ENCODE assay signal across 29 cellular contexts in the genomic region with DNA sequence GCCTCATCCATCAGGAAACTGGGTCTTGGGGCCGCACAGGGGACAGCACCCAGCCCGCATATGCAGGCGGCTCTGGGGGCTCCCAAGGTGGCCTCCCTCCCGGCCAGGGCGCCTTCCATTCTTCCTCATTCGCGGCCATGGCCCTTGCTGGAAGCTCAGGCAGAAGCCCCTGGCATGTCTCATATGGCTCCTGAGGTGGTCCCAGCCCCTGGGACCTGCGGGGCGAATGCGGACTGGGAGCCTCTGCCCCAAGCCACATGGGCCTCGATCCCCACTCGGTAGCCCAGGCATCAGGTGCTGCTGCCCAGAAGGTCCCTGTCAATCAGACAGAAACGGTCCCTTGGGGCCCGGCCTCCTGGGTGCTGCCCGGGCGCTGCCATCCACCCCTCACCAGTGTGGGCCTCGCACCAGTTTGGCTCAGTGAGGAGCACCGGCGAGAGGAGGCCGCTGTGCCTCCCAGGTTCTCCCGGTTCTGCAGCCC.
"Had no signal": no experiment of that assay in that cellular context is flagged by ENCODE, and none has a peak within 500 bp of the region (broad histone marks: within the 10 kb centered on the region; RNA-seq: fewer than 3 reads in every experiment).

No MANE protein-coding gene starts in this region.

- H3K9ac ChIP-seq: SK-N-SH had no signal

- H3K27ac Mint-ChIP-seq: activated CD4-positive, alpha-beta memory T cell treated with anti-CD3 and anti-CD28 coated beads, Interleukin-2, amount 10 ng/mL, durations not matched to agents 7 days and 5 days; activated naive CD4-positive, alpha-beta T cell treated with anti-CD3 and anti-CD28 coated beads for 36 hours; activated naive CD8-positive, alpha-beta T cell; activated T-helper 17 cell treated with anti-CD3 and anti-CD28 coated beads, Interleukin-2, amount 50 U/mL, for 72 hours; brain had no signal

- DNase-seq: activated CD4-positive, alpha-beta memory T cell treated with anti-CD3 and anti-CD28 coated beads, Interleukin-2, amount 10 ng/mL, durations not matched to agents 7 days and 5 days; activated CD4-positive, alpha-beta T cell treated with anti-CD3 and anti-CD28 coated beads, Interleukin-2, amount 50 U/mL, for 1 hour; activated CD4-positive, CD25-positive, alpha-beta regulatory T cell; activated gamma-delta T cell; activated naive CD4-positive, alpha-beta T cell treated with anti-CD3 and anti-CD28 coated beads for 36 hours; activated T-cell treated with anti-CD3 and anti-CD28 coated beads, Interleukin-2, amount 50 U/mL, for 48 hours; amygdala; Karpas-422; MM.1S; NCI-H1105; NCI-H1436; NCI-H1694 treated with DMSO at 0.1 percent for 48 hours; NCI-H2029 treated with DMSO at 0.1 percent for 48 hours; NCI-H510A treated with DMSO at 0.1 percent for 48 hours; NCI-H69; NK-92 treated with Interleukin-12 subunit alpha and Interleukin-12 subunit beta, amount 100 ng/mL, for 24 hours; OCI-M1; Right ventricle myocardium superior; SJCRH30; SK-N-SH; T-helper 1 cell had no signal

- ATAC-seq: activated T-helper 17 cell treated with anti-CD3 and anti-CD28 coated beads, Interleukin-2, amount 50 U/mL, for 72 hours; Panc1 had no signal

- H3K36me3 Mint-ChIP-seq: activated naive CD8-positive, alpha-beta T cell; brain had no signal

- H3K27me3 Mint-ChIP-seq: activated CD4-positive, alpha-beta memory T cell treated with anti-CD3 and anti-CD28 coated beads, Interleukin-2, amount 10 ng/mL, durations not matched to agents 7 days and 5 days; activated naive CD8-positive, alpha-beta T cell; activated T-helper 17 cell treated with anti-CD3 and anti-CD28 coated beads, Interleukin-2, amount 50 U/mL, for 72 hours; brain; central memory CD8-positive, alpha-beta T cell had no signal

- H3K36me3 ChIP-seq: SJCRH30 had no signal

- H3K4me3 ChIP-seq: SJCRH30 had no signal

- FAIRE-seq: astrocyte had no signal

- H3K4me2 ChIP-seq: SK-N-SH had no signal

- H3K4me1 Mint-ChIP-seq: activated CD4-positive, alpha-beta memory T cell treated with anti-CD3 and anti-CD28 coated beads, Interleukin-2, amount 10 ng/mL, durations not matched to agents 7 days and 5 days; activated T-helper 17 cell treated with anti-CD3 and anti-CD28 coated beads, Interleukin-2, amount 50 U/mL, for 72 hours; central memory CD8-positive, alpha-beta T cell had no signal

- H3K4me1 ChIP-seq: SJCRH30 had no signal

- H3K27ac ChIP-seq: RWPE1, SJCRH30, VCaP had no signal

- H3K4me3 Mint-ChIP-seq: activated CD4-positive, alpha-beta memory T cell treated with anti-CD3 and anti-CD28 coated beads, Interleukin-2, amount 10 ng/mL, durations not matched to agents 7 days and 5 days; activated naive CD4-positive, alpha-beta T cell treated with anti-CD3 and anti-CD28 coated beads for 36 hours; activated naive CD8-positive, alpha-beta T cell; activated T-helper 17 cell treated with anti-CD3 and anti-CD28 coated beads, Interleukin-2, amount 50 U/mL, for 72 hours; brain; central memory CD8-positive, alpha-beta T cell had no signal

- H3K9me3 ChIP-seq: SJCRH30, SK-N-SH had no signal

- H3K9me3 Mint-ChIP-seq: activated CD4-positive, alpha-beta memory T cell treated with anti-CD3 and anti-CD28 coated beads, Interleukin-2, amount 10 ng/mL, durations not matched to agents 7 days and 5 days; activated naive CD4-positive, alpha-beta T cell treated with anti-CD3 and anti-CD28 coated beads for 36 hours; activated T-helper 17 cell treated with anti-CD3 and anti-CD28 coated beads, Interleukin-2, amount 50 U/mL, for 72 hours; brain; central memory CD8-positive, alpha-beta T cell had no signal
